In the genomic region with DNA sequence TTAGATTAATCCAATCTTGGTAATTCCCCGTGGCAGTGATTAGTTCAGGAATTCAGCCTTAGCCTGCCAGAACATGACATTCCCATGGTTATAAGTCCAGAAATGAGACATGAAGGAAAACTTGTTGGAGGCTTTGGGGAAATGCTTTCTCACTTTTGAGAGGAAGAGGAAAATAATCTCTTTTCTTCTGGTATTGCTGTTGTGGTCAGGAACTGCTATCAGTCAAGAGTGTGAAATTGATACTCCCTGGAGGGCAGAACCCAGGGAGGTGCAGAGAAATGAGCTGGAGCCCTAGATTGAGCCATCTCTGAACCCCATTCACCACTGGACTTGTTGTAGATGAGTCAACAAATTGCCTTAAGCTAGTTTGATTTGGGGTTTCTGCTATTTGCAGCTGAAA, we compare ENCODE assay signal across 1 cellular context.
TF ChIP-seq lines count a peak whose summit lies in the region.

No MANE protein-coding gene starts in this region.

TF ChIP-seq in GM23338, 12 proteins besides CTCF, POLR2A, EP300 and RAD21 (continued from another document):
- TF ChIP-seq, protein P1, sequence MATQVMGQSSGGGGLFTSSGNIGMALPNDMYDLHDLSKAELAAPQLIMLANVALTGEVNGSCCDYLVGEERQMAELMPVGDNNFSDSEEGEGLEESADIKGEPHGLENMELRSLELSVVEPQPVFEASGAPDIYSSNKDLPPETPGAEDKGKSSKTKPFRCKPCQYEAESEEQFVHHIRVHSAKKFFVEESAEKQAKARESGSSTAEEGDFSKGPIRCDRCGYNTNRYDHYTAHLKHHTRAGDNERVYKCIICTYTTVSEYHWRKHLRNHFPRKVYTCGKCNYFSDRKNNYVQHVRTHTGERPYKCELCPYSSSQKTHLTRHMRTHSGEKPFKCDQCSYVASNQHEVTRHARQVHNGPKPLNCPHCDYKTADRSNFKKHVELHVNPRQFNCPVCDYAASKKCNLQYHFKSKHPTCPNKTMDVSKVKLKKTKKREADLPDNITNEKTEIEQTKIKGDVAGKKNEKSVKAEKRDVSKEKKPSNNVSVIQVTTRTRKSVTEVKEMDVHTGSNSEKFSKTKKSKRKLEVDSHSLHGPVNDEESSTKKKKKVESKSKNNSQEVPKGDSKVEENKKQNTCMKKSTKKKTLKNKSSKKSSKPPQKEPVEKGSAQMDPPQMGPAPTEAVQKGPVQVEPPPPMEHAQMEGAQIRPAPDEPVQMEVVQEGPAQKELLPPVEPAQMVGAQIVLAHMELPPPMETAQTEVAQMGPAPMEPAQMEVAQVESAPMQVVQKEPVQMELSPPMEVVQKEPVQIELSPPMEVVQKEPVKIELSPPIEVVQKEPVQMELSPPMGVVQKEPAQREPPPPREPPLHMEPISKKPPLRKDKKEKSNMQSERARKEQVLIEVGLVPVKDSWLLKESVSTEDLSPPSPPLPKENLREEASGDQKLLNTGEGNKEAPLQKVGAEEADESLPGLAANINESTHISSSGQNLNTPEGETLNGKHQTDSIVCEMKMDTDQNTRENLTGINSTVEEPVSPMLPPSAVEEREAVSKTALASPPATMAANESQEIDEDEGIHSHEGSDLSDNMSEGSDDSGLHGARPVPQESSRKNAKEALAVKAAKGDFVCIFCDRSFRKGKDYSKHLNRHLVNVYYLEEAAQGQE (IDR thresholded peaks at IDR 0.05; ENCODE audit: unreplicated experiment), result no peak
- TF ChIP-seq ZNF114 (CRISPR knock-in tag; IDR thresholded peaks at IDR 0.05), result no peak
- no peak for TF ChIP-seq CREB1 (CRISPR knock-in tag; IDR thresholded peaks at IDR 0.05; ENCODE audit: low read depth)
- TF ChIP-seq EZH2 (IDR thresholded peaks at IDR 0.05; ENCODE audit: low read depth, unreplicated experiment), result no peak
